In genomic region chr9:73402081-73403028, GRCh38 we compare ENCODE assay signal across 15 cellular contexts.
"Had no signal": no experiment of that assay in that cellular context is flagged by ENCODE, and none has a peak within 500 bp of the region (broad histone marks: within the 10 kb centered on the region; RNA-seq: fewer than 3 reads in every experiment).

No MANE protein-coding gene starts in this region.

- ATAC-seq: mucosa of descending colon; naive thymus-derived CD8-positive, alpha-beta T cell; stimulated activated naive CD8-positive, alpha-beta T cell treated with anti-CD3 and anti-CD28 coated beads, Interleukin-15, amount 100 ng/mL, for 72 hours had no signal

- H3K9me3 ChIP-seq: neutrophil, suprapubic skin, transverse colon had no signal

- H3K4me3 ChIP-seq: ascending aorta, mucosa of descending colon, suprapubic skin, transverse colon, uterus had no signal

- H3K36me3 ChIP-seq: ascending aorta, neutrophil, suprapubic skin, transverse colon, uterus, WERI-Rb-1 had no signal

- H3K27me3 ChIP-seq: ascending aorta, neutrophil, suprapubic skin, transverse colon, uterus had no signal

- DNase-seq: activated CD4-positive, alpha-beta T cell treated with anti-CD3 and anti-CD28 coated beads for 1 hour; activated gamma-delta T cell; foreskin melanocyte; mucosa of descending colon; naive thymus-derived CD8-positive, alpha-beta T cell; stimulated activated CD4-positive, alpha-beta T cell treated with anti-CD3 and anti-CD28 coated beads, Interleukin-15, amount 100 ng/mL, for 24 hours; stimulated activated CD4-positive, alpha-beta T cell treated with anti-CD3 and anti-CD28 coated beads, Interleukin-2, amount 100 ng/mL, for 48 hours; stimulated activated naive CD8-positive, alpha-beta T cell treated with anti-CD3 and anti-CD28 coated beads, Interleukin-15, amount 100 ng/mL, for 72 hours; transverse colon; uterus; WERI-Rb-1 had no signal

- H3K27ac ChIP-seq: ascending aorta, epithelial cell of prostate, neutrophil, suprapubic skin, transverse colon, uterus, WERI-Rb-1 had no signal

- H3K4me1 ChIP-seq: ascending aorta, suprapubic skin, transverse colon, uterus had no signal
